18 cellular contexts compared by ENCODE assay signal in genomic region chr3:126987129-126987528, GRCh38. TPM values are rescaled to one million over a fixed set of nuclear protein-coding genes. Genes with fewer than 3 reads are reported as not detected.
DNase-seq lines count a peak whose midpoint lies in the region; ATAC-seq and TF ChIP-seq lines count a peak whose summit lies in the region.
"Had no signal": no experiment of that assay in that cellular context is flagged by ENCODE, and none has a peak within 500 bp of the region (broad histone marks: within the 10 kb centered on the region; RNA-seq: fewer than 3 reads in every experiment).

No MANE protein-coding gene starts in this region.

- H3K9me3 Mint-ChIP-seq in chondrocyte (ENCODE audit: low read depth) (no peaks in the 10 kb centered on the region), osteocyte (ENCODE audit: unreplicated experiment) (no peaks in the 10 kb centered on the region)
- H3K9me3 Mint-ChIP-seq: IgD-negative memory B cell had no signal

- no peak overlapping the region for H3K27ac ChIP-seq in right cardiac atrium (ENCODE audit: low read length)
- H3K27ac ChIP-seq: C4-2B, SJCRH30 had no signal

- H3K9me3 ChIP-seq in right cardiac atrium (ENCODE audit: control insufficient read depth, low read length), result no peaks in the 10 kb centered on the region
- H3K9me3 ChIP-seq: SJCRH30 had no signal

- 57% methylated on average over 4 of the region's 4 CpGs for WGBS in right cardiac atrium

- H3K4me1 Mint-ChIP-seq in chondrocyte (ENCODE audit: low read depth) (peaks cover 32% of the 10 kb centered on the region), osteocyte (ENCODE audit: unreplicated experiment) (peaks cover 22% of the 10 kb centered on the region)

- H3K4me3 Mint-ChIP-seq in chondrocyte (ENCODE audit: unreplicated experiment) (no peak overlapping the region), osteocyte (ENCODE audit: unreplicated experiment) (no peak overlapping the region)

- TF ChIP-seq CTCF in chondrocyte (IDR thresholded peaks at IDR 0.05) (no peak), osteocyte (IDR thresholded peaks at IDR 0.05) (no peak)

- no peak for ATAC-seq in right cardiac atrium
- ATAC-seq in left cardiac atrium, result no peak
- no peak for ATAC-seq in GM18870 (IDR thresholded peaks at IDR 0.05; ENCODE audit: unreplicated experiment)
- no peak for ATAC-seq in HG02885 (IDR thresholded peaks at IDR 0.05; ENCODE audit: poor library complexity, unreplicated experiment)
- ATAC-seq: GM12878, Panc1 had no signal

- H3K27me3 ChIP-seq in right cardiac atrium (ENCODE audit: control insufficient read depth, insufficient read depth), result no peaks in the 10 kb centered on the region
- H3K27me3 ChIP-seq: SJCRH30 had no signal

- H3K4me3 ChIP-seq in right cardiac atrium (ENCODE audit: low read length), result no peak overlapping the region
- H3K4me3 ChIP-seq: GM12878, SJCRH30 had no signal

- H3K4me1 ChIP-seq in right cardiac atrium (ENCODE audit: control insufficient read depth, insufficient read depth, low read length), result peaks cover 3% of the 10 kb centered on the region

- intact Hi-C loops in right cardiac atrium (cut with DNase I), result loop anchor here in 2 of 4 donors (10.0 kb wide), 3 partner anchors 302 to 468 kb away; no protein-coding TSS in a partner anchor
- intact Hi-C loops in left cardiac atrium (cut with DNase I), result loop anchor here in 1 of 2 donors (10.0 kb wide), 2 partner anchors 302 to 548 kb away; no protein-coding TSS in a partner anchor

- H3K27ac Mint-ChIP-seq in chondrocyte (ENCODE audit: unreplicated experiment) (peak overlapping the region; percentile 59), osteocyte (ENCODE audit: unreplicated experiment) (peak overlapping the region; percentile 60)

- H3K36me3 Mint-ChIP-seq in chondrocyte (ENCODE audit: low read depth) (peaks cover 11% of the 10 kb centered on the region), osteocyte (ENCODE audit: unreplicated experiment) (no peaks in the 10 kb centered on the region)

- H3K27me3 Mint-ChIP-seq in chondrocyte (ENCODE audit: low read depth), result no peaks in the 10 kb centered on the region
- no peaks in the 10 kb centered on the region for H3K27me3 Mint-ChIP-seq in osteocyte (ENCODE audit: unreplicated experiment)

- DNase-seq in right cardiac atrium, result peak in 2 of 3 donors; percentile 63 to 68
- no peak for DNase-seq in left cardiac atrium
- DNase-seq in chondrocyte (ENCODE audit: low spot score), result no peak
- no peak for DNase-seq in osteocyte (ENCODE audit: extremely low spot score, unreplicated experiment)
- DNase-seq in stimulated activated CD4-positive, alpha-beta T cell treated with anti-CD3 and anti-CD28 coated beads, Interleukin-4, amount 100 ng/mL, for 4 hours, result no peak
- DNase-seq: H7, NCI-H1694 treated with DMSO at 0.1 percent for 48 hours, NCI-H2081 treated with DMSO at 0.1 percent for 48 hours, NCI-H2171 treated with DMSO at 0.1 percent for 48 hours, NCI-H524 treated with DMSO at 0.1 percent for 48 hours, NCI-H82, SJCRH30 had no signal

RNA-seq across cellular contexts. Expression of gene PLXNA1, which starts 4.2 kb away (rescaled TPM):
- total RNA-seq in right cardiac atrium (10 to 100 TPM; 12.8 to 17.8 (median 15.2) TPM), left cardiac atrium (10 to 100 TPM; 18.6 to 20.4 TPM), chondrocyte (69.8 to 99.1 TPM (median 98.2 TPM) in 3 replicates), osteocyte (60.5 and 65.5 TPM in 2 replicates)
- polyA plus RNA-seq in right cardiac atrium, result 9.9 TPM

Comparison
In these comparisons a context has a peak if more than half of its experiments do, and no peak if none do; other contexts are left out.
1. DNase-seq: peak in right cardiac atrium (2 of 3); none in left cardiac atrium (single experiment), chondrocyte (single experiment), osteocyte (single experiment) and stimulated activated CD4-positive, alpha-beta T cell treated with anti-CD3 and anti-CD28 coated beads, Interleukin-4, amount 100 ng/mL, for 4 hours (0 of 2).